ENCODE assay signal across 8 cellular contexts in genomic region chr1:184753608-184754478, GRCh38. TPM values are rescaled to one million over a fixed set of nuclear protein-coding genes. Genes with fewer than 3 reads are reported as not detected.
A peak's percentile ranks its signal among the peaks of the same experiment; 100 is the strongest.
DNase-seq lines count a peak whose midpoint lies in the region; ATAC-seq lines count a peak whose summit lies in the region.

No MANE protein-coding gene starts in this region.

- POLR2A ChIA-PET in CD8-positive, alpha-beta memory T cell (lab: Charles Lee): interaction anchor here (0.8 to 2.6 kb wide), 4 partner anchors 11 to 409 kb away, joined by 3 to 10 read pairs (median 5); partner anchors contain the start of genes SWT1 and TRMT1L

- H3K36me3 Mint-ChIP-seq in CD8-positive, alpha-beta memory T cell: peaks cover 0 to 17% (median 0%) of the 10 kb centered on the region in 3 donors
- peaks cover 27% of the 10 kb centered on the region for H3K36me3 Mint-ChIP-seq in T-helper 2 cell treated with Interferon-gamma antibody and Interleukin-4, amounts not matched to agents 5 μg/mL and 100 μg/mL, for 36 hours (ENCODE audit: low read depth)
- H3K36me3 Mint-ChIP-seq in central memory CD8-positive, alpha-beta T cell (ENCODE audit: insufficient read depth): peaks cover 22% of the 10 kb centered on the region

- H3K27ac ChIP-seq in CD8-positive, alpha-beta memory T cell (ENCODE audit: low read depth, low read length): peak overlapping the region; percentile 93

- CTCF ChIA-PET in CD8-positive, alpha-beta memory T cell (lab: Charles Lee): interaction anchor here (0.9 to 2.1 kb wide), 6 partner anchors 10 to 229 kb away, joined by 3 to 8 read pairs (median 4); partner anchors contain the start of gene NIBAN1

- H3K9me3 ChIP-seq in CD8-positive, alpha-beta memory T cell (ENCODE audit: low read length): no peaks in the 10 kb centered on the region

- peak; percentile 14 for ATAC-seq in GM21526 (IDR thresholded peaks at IDR 0.05; ENCODE audit: low FRiP score, unreplicated experiment)
- ATAC-seq in central memory CD8-positive, alpha-beta T cell (replicated peaks; ENCODE audit: extremely low read depth, poor library complexity, severe bottlenecking): no peak

- DNase-seq in CD8-positive, alpha-beta memory T cell: peak in 4 of 5 donors; percentile 17 to 65 (median 34)
- DNase-seq in KBM-7 (peak; percentile 49), kidney glomerular epithelial cell (lab: John Stamatoyannopoulos, UW) (peak; percentile 42), DMS153 treated with DMSO at 0.1 percent for 48 hours (lab: John Stamatoyannopoulos, UW; ENCODE audit: unreplicated experiment) (no peak)
- peak; percentile 35 for DNase-seq in T-helper 2 cell treated with Interferon-gamma antibody and Interleukin-4, amounts not matched to agents 5 μg/mL and 100 μg/mL, for 36 hours (ENCODE audit: low spot score)
- no peak for DNase-seq in central memory CD8-positive, alpha-beta T cell (ENCODE audit: low spot score in 2 of 2)
- peak; percentile 57 for DNase-seq in stimulated activated CD4-positive, alpha-beta T cell treated with anti-CD3 and anti-CD28 coated beads, Interleukin-1b, Interleukin-23, amount 100 ng/mL, for 48 hours

- peaks cover 19% of the 10 kb centered on the region for H3K4me1 ChIP-seq in CD8-positive, alpha-beta memory T cell (ENCODE audit: insufficient read depth, low read length)

- no peaks in the 10 kb centered on the region for H3K27me3 ChIP-seq in CD8-positive, alpha-beta memory T cell (ENCODE audit: insufficient read depth, low read length, poor library complexity, severe bottlenecking)

- H3K4me1 Mint-ChIP-seq in CD8-positive, alpha-beta memory T cell: peaks cover 49 to 60% (median 59%) of the 10 kb centered on the region in 3 donors
- peaks cover 46% of the 10 kb centered on the region for H3K4me1 Mint-ChIP-seq in T-helper 2 cell treated with Interferon-gamma antibody and Interleukin-4, amounts not matched to agents 5 μg/mL and 100 μg/mL, for 36 hours (ENCODE audit: low read depth)
- H3K4me1 Mint-ChIP-seq in central memory CD8-positive, alpha-beta T cell: peaks cover 29% of the 10 kb centered on the region

- H3K9me3 Mint-ChIP-seq in CD8-positive, alpha-beta memory T cell: no peaks in the 10 kb centered on the region
- no peaks in the 10 kb centered on the region for H3K9me3 Mint-ChIP-seq in T-helper 2 cell treated with Interferon-gamma antibody and Interleukin-4, amounts not matched to agents 5 μg/mL and 100 μg/mL, for 36 hours
- no peaks in the 10 kb centered on the region for H3K9me3 Mint-ChIP-seq in central memory CD8-positive, alpha-beta T cell

- H3K4me3 ChIP-seq in CD8-positive, alpha-beta memory T cell (ENCODE audit: low read length): peak overlapping the region; percentile 81

- in situ Hi-C loops in KBM-7 (cut with MboI; ENCODE audit: low pct_unique_long_range_greater_than_20kb, low sequenced_read_pairs): no loop called here

- no peaks in the 10 kb centered on the region for H3K36me3 ChIP-seq in CD8-positive, alpha-beta memory T cell (ENCODE audit: insufficient read depth, low read length)

- H3K27me3 Mint-ChIP-seq in CD8-positive, alpha-beta memory T cell: no peaks in the 10 kb centered on the region
- peaks cover 12% of the 10 kb centered on the region for H3K27me3 Mint-ChIP-seq in T-helper 2 cell treated with Interferon-gamma antibody and Interleukin-4, amounts not matched to agents 5 μg/mL and 100 μg/mL, for 36 hours (ENCODE audit: low read depth)
- H3K27me3 Mint-ChIP-seq in central memory CD8-positive, alpha-beta T cell: no peaks in the 10 kb centered on the region

- peak overlapping the region; percentile 82 to 98 (median 93) for H3K27ac Mint-ChIP-seq in CD8-positive, alpha-beta memory T cell
- H3K27ac Mint-ChIP-seq in T-helper 2 cell treated with Interferon-gamma antibody and Interleukin-4, amounts not matched to agents 5 μg/mL and 100 μg/mL, for 36 hours: peak overlapping the region; percentile 86
- peak overlapping the region; percentile 95 for H3K27ac Mint-ChIP-seq in central memory CD8-positive, alpha-beta T cell (ENCODE audit: low read depth)

- H3K4me3 Mint-ChIP-seq in CD8-positive, alpha-beta memory T cell: peak overlapping the region; percentile 92 to 97 (median 94)
- H3K4me3 Mint-ChIP-seq in T-helper 2 cell treated with Interferon-gamma antibody and Interleukin-4, amounts not matched to agents 5 μg/mL and 100 μg/mL, for 36 hours: peak overlapping the region; percentile 91
- peak overlapping the region; percentile 92 for H3K4me3 Mint-ChIP-seq in central memory CD8-positive, alpha-beta T cell

RNA-seq across cellular contexts. Expression of gene EDEM3, which starts 0.8 kb away (rescaled TPM):
- total RNA-seq in CD8-positive, alpha-beta memory T cell: 10 to 100 TPM; 20.1 to 24.9 TPM
- polyA plus RNA-seq in CD8-positive, alpha-beta memory T cell: 12.1 TPM

Comparison
In these comparisons a context has a peak if more than half of its experiments do, and no peak if none do; other contexts are left out.
1. DNase-seq: peak in CD8-positive, alpha-beta memory T cell (4 of 5), KBM-7 (single experiment), T-helper 2 cell treated with Interferon-gamma antibody and Interleukin-4, amounts not matched to agents 5 μg/mL and 100 μg/mL, for 36 hours (single experiment), kidney glomerular epithelial cell (single experiment) and stimulated activated CD4-positive, alpha-beta T cell treated with anti-CD3 and anti-CD28 coated beads, Interleukin-1b, Interleukin-23, amount 100 ng/mL, for 48 hours (single experiment); none in central memory CD8-positive, alpha-beta T cell (0 of 2) and DMS153 treated with DMSO at 0.1 percent for 48 hours (single experiment).
2. Peak in every context shown above with its lines, with median percentiles within 50 percentile points of each other: H3K27ac Mint-ChIP-seq and H3K4me3 Mint-ChIP-seq.